ENCODE assay signal across 1 cellular context in genomic region chr19:16495982-16496612, GRCh38.
TF ChIP-seq lines count a peak whose summit lies in the region.

Gene C19orf44 (plus strand): TSS chr19:16496394. CDS start chr19:16500793, 4,399 bp downstream.
Gene CALR3 (minus strand): TSS chr19:16496167. CDS start chr19:16496129, 38 bp downstream.

TF ChIP-seq in K562, 482 proteins besides CTCF, POLR2A, EP300 and RAD21 (continued from another document and continues in another):
- peak in 1 of 2 experiments; percentile 83; a peak in 2 of 4 replicates for TF ChIP-seq ZNF639 (CRISPR knock-in tag; conservative IDR thresholded peaks at IDR 0.05 in 1 of 2, IDR thresholded peaks at IDR 0.05 in 1 of 2)
- TF ChIP-seq BRD9 (IDR thresholded peaks at IDR 0.05; ENCODE audit: low read depth, partially characterized antibody), result no peak
- TF ChIP-seq ESRRB (CRISPR knock-in tag; IDR thresholded peaks at IDR 0.05; ENCODE audit: borderline replicate concordance), result no peak
- no peak for TF ChIP-seq CHCHD3 (CRISPR knock-in tag; IDR thresholded peaks at IDR 0.05)
- no peak for TF ChIP-seq SMARCE1 (IDR thresholded peaks at IDR 0.05)
- TF ChIP-seq ZNF511 (CRISPR knock-in tag; IDR thresholded peaks at IDR 0.05), result no peak; the same call in 1 of the 2 replicates
- TF ChIP-seq NR1H2 (CRISPR knock-in tag; IDR thresholded peaks at IDR 0.05), result no peak
- TF ChIP-seq SP2 (IDR thresholded peaks at IDR 0.05; ENCODE audit: extremely low read depth, low read depth, low read length, poor library complexity, severe bottlenecking), result peak; percentile 37
- no peak for TF ChIP-seq ARHGAP35 (IDR thresholded peaks at IDR 0.05; ENCODE audit: partially characterized antibody)
- TF ChIP-seq KLF1 (tag; IDR thresholded peaks at IDR 0.05), result peak; percentile 89
- TF ChIP-seq ZNF518B (CRISPR knock-in tag; IDR thresholded peaks at IDR 0.05), result no peak
- no peak for TF ChIP-seq ELK1 (CRISPR knock-in tag; IDR thresholded peaks at IDR 0.05)
- TF ChIP-seq ZNF699 (CRISPR knock-in tag; IDR thresholded peaks at IDR 0.05; ENCODE audit: insufficient replicate concordance), result no peak
- TF ChIP-seq CREB3 (tag; conservative IDR thresholded peaks at IDR 0.05; ENCODE audit: low read depth), result peak; percentile 77; the same call in 1 of the 2 replicates
- no peak for TF ChIP-seq TFAM (CRISPR knock-in tag; conservative IDR thresholded peaks at IDR 0.05)
- TF ChIP-seq BMI1 (IDR thresholded peaks at IDR 0.05; ENCODE audit: low read length), result peak; percentile 86
- TF ChIP-seq HIVEP1 (CRISPR knock-in tag; IDR thresholded peaks at IDR 0.05), result no peak
- TF ChIP-seq ZZZ3 (IDR thresholded peaks at IDR 0.05), result no peak
- no peak for TF ChIP-seq ZNF277 (CRISPR knock-in tag; IDR thresholded peaks at IDR 0.05; ENCODE audit: borderline replicate concordance)
- no peak for TF ChIP-seq ATF2 (CRISPR knock-in tag; IDR thresholded peaks at IDR 0.05)
- no peak for TF ChIP-seq CBX2 (IDR thresholded peaks at IDR 0.05; ENCODE audit: insufficient read depth, low read length, poor library complexity, severe bottlenecking)
- peak; percentile 95 for TF ChIP-seq GABPA (tag; conservative IDR thresholded peaks at IDR 0.05; ENCODE audit: low read depth)
- no peak for TF ChIP-seq CGGBP1 (CRISPR knock-in tag; IDR thresholded peaks at IDR 0.05)
- TF ChIP-seq ZNF197 (CRISPR knock-in tag; IDR thresholded peaks at IDR 0.05; ENCODE audit: low read depth), result peak; percentile 83; the same call in 1 of the 2 replicates
- TF ChIP-seq SP1 (CRISPR knock-in tag; IDR thresholded peaks at IDR 0.05), result peak; percentile 98
- no peak for TF ChIP-seq GATA2 (CRISPR knock-in tag; IDR thresholded peaks at IDR 0.05)
- TF ChIP-seq SMAD3 (CRISPR knock-in tag; conservative IDR thresholded peaks at IDR 0.05), result peak; percentile 44; the same call in 1 of the 2 replicates
- TF ChIP-seq ZFP91 (CRISPR knock-in tag; IDR thresholded peaks at IDR 0.05), result no peak
- peak; percentile 92 for TF ChIP-seq POLR2G (IDR thresholded peaks at IDR 0.05; ENCODE audit: low read depth, low read length)
- TF ChIP-seq ZNF695 (CRISPR knock-in tag; IDR thresholded peaks at IDR 0.05), result no peak
- TF ChIP-seq HMGXB4 (CRISPR knock-in tag; IDR thresholded peaks at IDR 0.05), result no peak
- peak; percentile 87; the same call in 1 of the 2 replicates for TF ChIP-seq NKRF (IDR thresholded peaks at IDR 0.05; ENCODE audit: borderline replicate concordance)
- no peak for TF ChIP-seq ZNF124 (CRISPR knock-in tag; IDR thresholded peaks at IDR 0.05)
- TF ChIP-seq TCF7L2 (IDR thresholded peaks at IDR 0.05; ENCODE audit: low read depth, low read length), result peak; percentile 51; the same call in 1 of the 2 replicates
- TF ChIP-seq ZFP1 (CRISPR knock-in tag; IDR thresholded peaks at IDR 0.05), result no peak
- no peak for TF ChIP-seq ZBTB1 (CRISPR knock-in tag; IDR thresholded peaks at IDR 0.05; ENCODE audit: borderline replicate concordance, low read depth)
- TF ChIP-seq ZBTB7A (IDR thresholded peaks at IDR 0.05; ENCODE audit: borderline replicate concordance, control insufficient read depth, low read depth, low read length), result peak; percentile 16; the same call in 1 of the 2 replicates
- no peak for TF ChIP-seq ZNF75A (CRISPR knock-in tag; IDR thresholded peaks at IDR 0.05)
- peak; percentile 94 for TF ChIP-seq NR2C2 (CRISPR knock-in tag; IDR thresholded peaks at IDR 0.05)
- peak; percentile 98 for TF ChIP-seq NR2C2 (tag; IDR thresholded peaks at IDR 0.05)
- no peak for TF ChIP-seq ARID2 (IDR thresholded peaks at IDR 0.05)
- no peak for TF ChIP-seq U2AF2 (optimal IDR thresholded peaks at IDR 0.05; ENCODE audit: low read depth, low read length)
- TF ChIP-seq ZNF766 (CRISPR knock-in tag; conservative IDR thresholded peaks at IDR 0.05), result peak; percentile 97
- TF ChIP-seq MYC (IDR thresholded peaks at IDR 0.05; ENCODE audit: low read depth, low read length), result peak; percentile 76
- TF ChIP-seq MYC (CRISPR knock-in tag; IDR thresholded peaks at IDR 0.05; ENCODE audit: borderline replicate concordance, low read depth), result no peak
- TF ChIP-seq ZNF444 (CRISPR knock-in tag; IDR thresholded peaks at IDR 0.05), result no peak
- TF ChIP-seq BRCA1 (IDR thresholded peaks at IDR 0.05), result no peak
- TF ChIP-seq BRCA1 (CRISPR knock-in tag; IDR thresholded peaks at IDR 0.05), result no peak
- TF ChIP-seq PTBP1 (IDR thresholded peaks at IDR 0.05; ENCODE audit: low read depth, low read length), result no peak
- no peak for TF ChIP-seq ZNF57 (CRISPR knock-in tag; IDR thresholded peaks at IDR 0.05)
- peak; percentile 73 for TF ChIP-seq FOS (IDR thresholded peaks at IDR 0.05; ENCODE audit: extremely low read depth, insufficient read length)
- no peak for TF ChIP-seq PTRF (tag; IDR thresholded peaks at IDR 0.05)
- TF ChIP-seq SIN3B (IDR thresholded peaks at IDR 0.05; ENCODE audit: low read depth), result 0 out of 2 replicates have a peak, but pooled peaks have one; percentile 7
- peak; percentile 99 for TF ChIP-seq RFX1 (IDR thresholded peaks at IDR 0.05)
- TF ChIP-seq MXI1 (IDR thresholded peaks at IDR 0.05; ENCODE audit: low read depth, low read length), result peak; percentile 91
- TF ChIP-seq SREBF2 (CRISPR knock-in tag; IDR thresholded peaks at IDR 0.05), result no peak
- TF ChIP-seq ATF1 (CRISPR knock-in tag; IDR thresholded peaks at IDR 0.05), result no peak
- TF ChIP-seq ATF1 (tag; IDR thresholded peaks at IDR 0.05), result peak; percentile 88
- no peak for TF ChIP-seq ZFP36 (IDR thresholded peaks at IDR 0.05; ENCODE audit: low read depth, low read length, partially characterized antibody)
